Comparison of ENCODE assay signal across 8 cellular contexts in the genomic region with DNA sequence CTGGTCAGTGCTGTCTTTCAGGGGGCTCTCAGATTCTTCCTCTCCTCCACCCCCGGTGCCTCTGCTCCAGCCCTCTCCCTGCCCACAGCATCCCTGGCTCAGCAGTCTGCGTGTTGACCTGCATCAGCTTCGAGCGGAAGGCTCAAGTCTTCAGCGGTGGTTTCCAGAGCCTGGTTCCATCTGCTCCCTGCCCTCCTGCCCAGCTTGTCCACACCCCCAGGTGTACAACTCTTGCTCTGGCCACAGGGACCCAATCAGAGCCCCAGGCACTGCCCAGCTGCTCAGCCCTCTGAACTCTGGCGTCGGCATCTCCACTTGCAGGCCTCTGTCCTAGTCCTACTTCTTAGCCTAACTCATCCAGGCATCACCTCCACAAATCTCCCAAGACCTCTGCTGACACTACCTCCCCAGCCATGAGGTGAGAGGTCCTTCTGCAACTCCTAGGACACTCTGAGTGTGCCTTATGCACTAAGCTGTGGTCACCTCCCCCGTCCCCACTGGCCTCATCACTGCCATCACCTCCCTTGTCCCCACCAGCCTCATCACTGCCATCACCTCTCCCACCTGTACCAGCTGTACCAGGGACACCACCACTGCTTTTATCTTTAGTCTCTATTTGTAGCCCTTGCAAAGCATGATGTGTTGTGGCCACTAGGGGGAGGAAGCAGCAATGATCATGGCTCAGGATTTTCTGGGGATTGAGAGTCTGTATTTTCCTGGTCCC.
DNase-seq lines count a peak whose midpoint lies in the region; ATAC-seq and TF ChIP-seq lines count a peak whose summit lies in the region.

No MANE protein-coding gene starts in this region.

- H3K27ac Mint-ChIP-seq in activated CD4-positive, alpha-beta T cell treated with anti-CD3 and anti-CD28 coated beads, Interleukin-2, amount 10 ng/mL, durations not matched to agents 24 days and 14 days = peak overlapping the region; percentile 28
- H3K27ac Mint-ChIP-seq in naive B cell = no peak overlapping the region

- H3K27me3 Mint-ChIP-seq in activated CD4-positive, alpha-beta T cell treated with anti-CD3 and anti-CD28 coated beads, Interleukin-2, amount 10 ng/mL, durations not matched to agents 24 days and 14 days = peaks cover 1% of the 10 kb centered on the region
- peaks cover 0 to 7% (median 0%) of the 10 kb centered on the region in 3 donors for H3K27me3 Mint-ChIP-seq in naive B cell

- CTCF ChIA-PET in AG04449 (lab: Yijun Ruan, JAX) = interaction anchor here (0.7 to 3.2 kb wide), 27 partner anchors 9 to 618 kb away, joined by 3 to 21 read pairs (median 4); a partner anchor contains a TSS

- no peak for ATAC-seq in naive B cell (ENCODE audit: low read depth in 2 of 2)

- POLR2A ChIA-PET in AG04449 (lab: Yijun Ruan, JAX) = no interaction called here

- TF ChIP-seq POLR2A in esophagus muscularis mucosa (IDR thresholded peaks at IDR 0.05; ENCODE audit: low read depth) = no peak

- no peaks in the 10 kb centered on the region for H3K36me3 ChIP-seq in esophagus muscularis mucosa

- H3K27me3 ChIP-seq in esophagus muscularis mucosa = no peaks in the 10 kb centered on the region

- no peaks in the 10 kb centered on the region for H3K4me1 Mint-ChIP-seq in activated CD4-positive, alpha-beta T cell treated with anti-CD3 and anti-CD28 coated beads, Interleukin-2, amount 10 ng/mL, durations not matched to agents 24 days and 14 days
- no peaks in the 10 kb centered on the region for H3K4me1 Mint-ChIP-seq in naive B cell

- TF ChIP-seq EP300 in esophagus muscularis mucosa (IDR thresholded peaks at IDR 0.05) = no peak

- H3K27ac ChIP-seq in esophagus muscularis mucosa (replicated peaks in 1 of 4) = no peak overlapping the region

- peaks cover 0 to 21% (median 18%) of the 10 kb centered on the region in 4 donors for H3K4me1 ChIP-seq in esophagus muscularis mucosa

- no peaks in the 10 kb centered on the region for H3K9me3 Mint-ChIP-seq in activated CD4-positive, alpha-beta T cell treated with anti-CD3 and anti-CD28 coated beads, Interleukin-2, amount 10 ng/mL, durations not matched to agents 24 days and 14 days
- H3K9me3 Mint-ChIP-seq in naive B cell = no peaks in the 10 kb centered on the region

- H3K9me3 ChIP-seq in esophagus muscularis mucosa = no peaks in the 10 kb centered on the region

- no peak overlapping the region for H3K4me3 ChIP-seq in AG04449 (ENCODE audit: low read depth, low read length)
- H3K4me3 ChIP-seq in GM12875 (ENCODE audit: low read depth, low read length) = no peak overlapping the region
- H3K4me3 ChIP-seq in esophagus muscularis mucosa = no peak overlapping the region

- TF ChIP-seq CTCF in AG04449 (IDR thresholded peaks at IDR 0.05; ENCODE audit: insufficient read depth, low read length, missing control alignments) (peak; percentile 85), GM12875 (IDR thresholded peaks at IDR 0.05; ENCODE audit: borderline replicate concordance, insufficient read depth, low read depth, low read length) (peak; percentile 84), esophagus muscularis mucosa (IDR thresholded peaks at IDR 0.05) (peak; percentile 49 to 67 (median 50))

- H3K36me3 Mint-ChIP-seq in activated CD4-positive, alpha-beta T cell treated with anti-CD3 and anti-CD28 coated beads, Interleukin-2, amount 10 ng/mL, durations not matched to agents 24 days and 14 days (ENCODE audit: low read depth) = no peaks in the 10 kb centered on the region
- H3K36me3 Mint-ChIP-seq in naive B cell = no peaks in the 10 kb centered on the region

- no peak for DNase-seq in AG04449 (ENCODE audit: low read depth, low spot score)
- DNase-seq in NCI-H146 treated with DMSO at 0.1 percent for 48 hours (lab: John Stamatoyannopoulos, UW; ENCODE audit: unreplicated experiment) = peak; percentile 24
- peak; percentile 80 for DNase-seq in activated CD4-positive, alpha-beta T cell treated with anti-CD3 and anti-CD28 coated beads, Interleukin-2, amount 10 ng/mL, durations not matched to agents 24 days and 14 days
- DNase-seq in esophagus muscularis mucosa (ENCODE audit: extremely low spot score) = no peak
- DNase-seq in naive B cell = peak; percentile 2
- no peak for DNase-seq in NCI-H774 (lab: John Stamatoyannopoulos, UW)
- no peak for DNase-seq in GF-D8 (lab: John Stamatoyannopoulos, UW)

- intact Hi-C loops in activated CD4-positive, alpha-beta T cell treated with anti-CD3 and anti-CD28 coated beads, Interleukin-2, amount 10 ng/mL, durations not matched to agents 24 days and 14 days (cut with micrococcal nuclease) = loop anchor here (1.0 to 10.0 kb wide), 3 partner anchors 60 to 280 kb away; a partner anchor contains a TSS
- intact Hi-C loops in esophagus muscularis mucosa (cut with DNase I) = loop anchor here (10.0 kb wide), 1 partner anchor 587 kb away; no protein-coding TSS in a partner anchor

- no peak overlapping the region for H3K4me3 Mint-ChIP-seq in activated CD4-positive, alpha-beta T cell treated with anti-CD3 and anti-CD28 coated beads, Interleukin-2, amount 10 ng/mL, durations not matched to agents 24 days and 14 days
- H3K4me3 Mint-ChIP-seq in naive B cell = no peak overlapping the region

- WGBS in esophagus muscularis mucosa = 83% methylated on average over 8 of the region's 8 CpGs

Comparison
In these comparisons a context has a peak if more than half of its experiments do, and no peak if none do; other contexts are left out.
1. DNase-seq: peak in NCI-H146 treated with DMSO at 0.1 percent for 48 hours (single experiment), activated CD4-positive, alpha-beta T cell treated with anti-CD3 and anti-CD28 coated beads, Interleukin-2, amount 10 ng/mL, durations not matched to agents 24 days and 14 days (single experiment) and naive B cell (single experiment); none in AG04449 (single experiment), esophagus muscularis mucosa (single experiment), NCI-H774 (single experiment) and GF-D8 (single experiment).
2. Peak in every context shown above with its lines, with median percentiles within 50 percentile points of each other: CTCF ChIP-seq.